Comparison of ENCODE assay signal across 8 cellular contexts in the genomic region with DNA sequence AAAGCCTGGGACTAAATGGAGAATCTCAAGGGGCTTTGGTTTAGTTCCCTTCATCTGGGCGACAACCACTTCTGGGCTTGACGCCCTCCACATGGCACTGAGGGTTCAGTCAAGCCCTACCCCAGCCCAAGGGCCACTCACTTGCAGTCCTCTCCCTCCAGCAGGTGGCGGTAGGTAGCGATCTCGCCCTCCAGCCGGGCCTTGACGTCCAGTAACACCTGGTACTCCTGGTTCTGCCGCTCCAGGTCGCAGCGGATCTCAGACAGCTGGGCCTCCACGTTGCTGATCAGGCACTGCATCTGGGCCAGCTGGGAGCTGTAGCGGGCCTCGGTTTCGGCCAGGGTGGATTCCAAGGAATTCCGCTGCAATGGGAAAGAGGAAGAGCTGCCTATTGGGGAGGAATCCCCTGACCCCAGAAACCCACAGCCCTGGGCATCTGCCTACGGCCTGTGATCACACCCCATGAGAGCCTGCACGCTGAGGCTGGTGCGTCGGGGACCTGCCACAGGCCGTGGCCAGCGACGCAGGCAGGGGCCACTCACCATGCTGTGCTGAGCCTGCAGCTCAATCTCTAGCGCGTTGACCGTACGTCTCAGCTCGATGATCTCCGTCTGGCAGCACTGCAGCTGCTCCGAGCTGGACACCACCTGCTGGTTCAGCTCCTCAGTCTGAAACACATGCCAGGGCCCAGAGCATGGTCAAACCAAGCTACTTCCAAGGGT.
DNase-seq lines count a peak whose midpoint lies in the region; ATAC-seq and TF ChIP-seq lines count a peak whose summit lies in the region.

No MANE protein-coding gene starts in this region.

- no peaks in the 10 kb centered on the region for H3K36me3 ChIP-seq in OCI-LY3 (replicated peaks; ENCODE audit: low read depth, low read length)

- TF ChIP-seq CTCF in GM12872 (IDR thresholded peaks at IDR 0.05; ENCODE audit: insufficient read depth, low read depth, low read length), result peak; percentile 79
- peak; percentile 51 for TF ChIP-seq CTCF in OCI-LY3 (IDR thresholded peaks at IDR 0.05; ENCODE audit: low read depth, low read length)
- TF ChIP-seq CTCF in retinal pigment epithelial cell (conservative IDR thresholded peaks at IDR 0.05; ENCODE audit: low read depth, low read length), result peak; percentile 47

- no peaks in the 10 kb centered on the region for H3K79me2 ChIP-seq in OCI-LY3 (ENCODE audit: low read length)

- H3K27me3 ChIP-seq in OCI-LY3 (ENCODE audit: low read depth, low read length), result no peaks in the 10 kb centered on the region

- H3K9me3 ChIP-seq in OCI-LY3 (ENCODE audit: insufficient read depth, low read length), result no peaks in the 10 kb centered on the region

- H3K4me3 ChIP-seq in OCI-LY3 (ENCODE audit: low read length) (no peak overlapping the region), retinal pigment epithelial cell (ENCODE audit: low read length) (no peak overlapping the region)

- H3K4me1 ChIP-seq in OCI-LY3 (ENCODE audit: low read length), result peaks cover 10% of the 10 kb centered on the region

- H3K4me2 ChIP-seq in OCI-LY3 (ENCODE audit: low read length), result no peak overlapping the region

- H2AFZ ChIP-seq in OCI-LY3 (ENCODE audit: low read depth, low read length), result no peak overlapping the region

- H3K4me3 Mint-ChIP-seq in effector memory CD8-positive, alpha-beta T cell, result no peak overlapping the region

- H3K27ac ChIP-seq in OCI-LY3 (ENCODE audit: low read length), result no peak overlapping the region

- H3K27me3 Mint-ChIP-seq in effector memory CD8-positive, alpha-beta T cell, result peaks cover 23 to 26% of the 10 kb centered on the region in 2 donors

- H3K9ac ChIP-seq in OCI-LY3 (ENCODE audit: low read length), result no peak overlapping the region

- peak; percentile 11 to 16 (median 16) for DNase-seq in effector memory CD8-positive, alpha-beta T cell
- DNase-seq in retinal pigment epithelial cell (ENCODE audit: low read depth) (no peak), DMS153 (lab: John Stamatoyannopoulos, UW) (no peak), NCI-H1417 treated with DMSO at 0.1 percent for 48 hours (lab: John Stamatoyannopoulos, UW) (no peak)

- H3K4me1 Mint-ChIP-seq in effector memory CD8-positive, alpha-beta T cell (ENCODE audit: low read depth in 2 of 2), result peaks cover 10 to 11% of the 10 kb centered on the region in 2 donors

- no peaks in the 10 kb centered on the region for H3K9me3 Mint-ChIP-seq in effector memory CD8-positive, alpha-beta T cell

- no peak for ATAC-seq in effector memory CD8-positive, alpha-beta T cell (replicated peaks)
- ATAC-seq in HG03025 (IDR thresholded peaks at IDR 0.05; ENCODE audit: low FRiP score, unreplicated experiment) (no peak), HG03175 (IDR thresholded peaks at IDR 0.05; ENCODE audit: unreplicated experiment) (no peak)

- H4K20me1 ChIP-seq in OCI-LY3 (ENCODE audit: insufficient read depth, low read length), result no peaks in the 10 kb centered on the region

- H3K27ac Mint-ChIP-seq in effector memory CD8-positive, alpha-beta T cell, result no peak overlapping the region

- H3K36me3 Mint-ChIP-seq in effector memory CD8-positive, alpha-beta T cell (ENCODE audit: insufficient read depth), result no peaks in the 10 kb centered on the region

Comparison
In these comparisons a context has a peak if more than half of its experiments do, and no peak if none do; other contexts are left out.
1. DNase-seq: peak in effector memory CD8-positive, alpha-beta T cell (3 of 3); none in retinal pigment epithelial cell (single experiment), DMS153 (single experiment) and NCI-H1417 treated with DMSO at 0.1 percent for 48 hours (single experiment).
2. Peak in every context shown above with its lines, with median percentiles within 50 percentile points of each other: CTCF ChIP-seq.